ENCODE assay signal across 8 cellular contexts in genomic region chr12:68612245-68612644, GRCh38. TPM values are rescaled to one million over a fixed set of nuclear protein-coding genes. Genes with fewer than 3 reads are reported as not detected.
DNase-seq lines count a peak whose midpoint lies in the region; ATAC-seq and TF ChIP-seq lines count a peak whose summit lies in the region.

No MANE protein-coding gene starts in this region.

- H3K4me3 ChIP-seq in AG04449 (ENCODE audit: low read depth, low read length) (peak overlapping the region; percentile 84), mammary epithelial cell (replicated peaks in 1 of 3; ENCODE audit: insufficient read depth in 1 of 3, low read depth in 2 of 3, low read length in 3 of 3) (peak overlapping the region; percentile 67 to 100 (median 99)), mucosa of stomach (ENCODE audit: low read length) (peak overlapping the region; percentile 79), neuronal stem cell (ENCODE audit: low read length in 2 of 2) (peak overlapping the region in 1 of 2 donors; percentile 55)
- peak overlapping the region; percentile 91 for H3K4me3 ChIP-seq in Jurkat, Clone E6-1 (ENCODE audit: low read length)

- dilution Hi-C loops in mammary epithelial cell (cut with HindIII; ENCODE audit: low sequenced_read_pairs), result no loop called here

- intact Hi-C loops in mammary epithelial cell (cut with micrococcal nuclease), result no loop called here

- H3K9ac ChIP-seq in mammary epithelial cell (ENCODE audit: insufficient read depth, low read length) (peak overlapping the region; percentile 99), mucosa of stomach (ENCODE audit: low read length) (peak overlapping the region; percentile 99), neuronal stem cell (ENCODE audit: low read depth, low read length, poor library complexity) (no peak overlapping the region)

- H3K27me3 ChIP-seq in mammary epithelial cell (ENCODE audit: insufficient read depth, low read length), result no peaks in the 10 kb centered on the region
- no peaks in the 10 kb centered on the region for H3K27me3 ChIP-seq in mucosa of stomach (ENCODE audit: control insufficient read depth, insufficient read depth, low read length)
- H3K27me3 ChIP-seq in neuronal stem cell (ENCODE audit: control insufficient read depth in 3 of 3, insufficient read depth in 3 of 3, low read depth in 1 of 3, low read length in 3 of 3), result no peaks in the 10 kb centered on the region

- POLR2A ChIA-PET in AG04449 (lab: Yijun Ruan, JAX), result interaction anchor here (0.7 to 1.1 kb wide), 2 partner anchors 10 to 75 kb away, joined by 4 read pairs; partner anchors contain the start of gene NUP107
- POLR2A ChIA-PET in RWPE1 (lab: Yijun Ruan, JAX; ENCODE audit: low non-redundant PET), result no interaction called here

- 3% methylated on average over 5 of the region's 5 CpGs for WGBS in mammary epithelial cell (ENCODE audit: low coverage, missing lambda C conversion rate)
- WGBS in neuronal stem cell (ENCODE audit: extremely low coverage in 2 of 2, insufficient read length in 2 of 2, insufficient replicate concordance in 1 of 2), 2 donors, result no CpG with 5 or more reads among the region's 5 CpGs

- in situ Hi-C loops in mammary epithelial cell (cut with MboI; ENCODE audit: low sequenced_read_pairs in 2 of 2), result loop anchor here in 1 of 2 donors (25.0 kb wide), 1 partner anchor 250 kb away; no protein-coding TSS in a partner anchor

- peaks cover 66% of the 10 kb centered on the region for H3K79me2 ChIP-seq in mammary epithelial cell (ENCODE audit: insufficient read depth, low read length)

- no peak overlapping the region for H4K91ac ChIP-seq in neuronal stem cell (ENCODE audit: low read depth, low read length, poor library complexity)

- H4K20me1 ChIP-seq in mammary epithelial cell (ENCODE audit: insufficient read depth, low read length), result peaks cover 12% of the 10 kb centered on the region

- H3K18ac ChIP-seq in neuronal stem cell (ENCODE audit: low read length), result no peak overlapping the region

- H3K4me2 ChIP-seq in mammary epithelial cell (ENCODE audit: insufficient read depth, low read depth, low read length) (peak overlapping the region; percentile 95), neuronal stem cell (ENCODE audit: insufficient read depth, low read length, poor library complexity, severe bottlenecking) (no peak overlapping the region)

- no peak overlapping the region for H4K8ac ChIP-seq in neuronal stem cell (ENCODE audit: low read depth, low read length)

- H3K4me1 ChIP-seq in mammary epithelial cell (ENCODE audit: insufficient read depth, low read length) (peaks cover 40% of the 10 kb centered on the region), mucosa of stomach (ENCODE audit: control insufficient read depth, insufficient read depth, low read length) (peaks cover 33% of the 10 kb centered on the region), neuronal stem cell (ENCODE audit: control insufficient read depth in 2 of 2, insufficient read depth in 1 of 2, low read depth in 1 of 2, low read length in 2 of 2) (peaks cover 3 to 4% of the 10 kb centered on the region in 2 donors)

- H2BK120ac ChIP-seq in neuronal stem cell (ENCODE audit: low read depth, low read length), result no peak overlapping the region

- no peak overlapping the region for H3K4ac ChIP-seq in neuronal stem cell (ENCODE audit: low read length)

- no peak overlapping the region for H3K14ac ChIP-seq in neuronal stem cell (ENCODE audit: low read length)

- no peak overlapping the region for H2AK5ac ChIP-seq in neuronal stem cell (ENCODE audit: low read depth, low read length)

- CTCF ChIA-PET in AG04449 (lab: Yijun Ruan, JAX), result interaction anchor here (0.9 to 2.8 kb wide), 4 partner anchors 10 to 253 kb away, joined by 3 to 10 read pairs (median 6); no protein-coding TSS in a partner anchor
- CTCF ChIA-PET in mammary epithelial cell (lab: Charles Lee; ENCODE audit: low non-redundant PET), result no interaction called here
- CTCF ChIA-PET in RWPE1 (lab: Yijun Ruan, JAX), result interaction anchor here (0.7 kb wide), 1 partner anchor 164 kb away, joined by 3 read pairs; no protein-coding TSS in a partner anchor

- no peak overlapping the region for H2AFZ ChIP-seq in mammary epithelial cell (ENCODE audit: low read depth, low read length)
- H2AFZ ChIP-seq in neuronal stem cell (ENCODE audit: low read length), result no peak overlapping the region

- peaks cover 2% of the 10 kb centered on the region for H3K79me1 ChIP-seq in neuronal stem cell (ENCODE audit: low read depth, low read length)

- no peak overlapping the region for H2BK12ac ChIP-seq in neuronal stem cell (ENCODE audit: low read length)

- H3K36me3 ChIP-seq in mammary epithelial cell (ENCODE audit: insufficient read depth, low read length) (peaks cover 4% of the 10 kb centered on the region), mucosa of stomach (ENCODE audit: control insufficient read depth, insufficient read depth, low read length) (no peaks in the 10 kb centered on the region), neuronal stem cell (replicated peaks in 1 of 2; ENCODE audit: control insufficient read depth in 2 of 2, insufficient read depth in 2 of 2, low read length in 2 of 2) (peaks cover 0 to 18% of the 10 kb centered on the region in 2 donors)

- H3K23ac ChIP-seq in neuronal stem cell (ENCODE audit: low read depth, low read length, poor library complexity), result no peak overlapping the region

- no peak for TF ChIP-seq CTCF in AG04449 (IDR thresholded peaks at IDR 0.05; ENCODE audit: insufficient read depth, low read length, missing control alignments)
- no peak for TF ChIP-seq CTCF in mammary epithelial cell (conservative IDR thresholded peaks at IDR 0.05 in 1 of 2, IDR thresholded peaks at IDR 0.05 in 1 of 2; ENCODE audit: extremely low read depth in 1 of 2, insufficient read depth in 1 of 2, low read depth in 1 of 2, low read length in 2 of 2)
- TF ChIP-seq CTCF in RWPE1 (conservative IDR thresholded peaks at IDR 0.05; ENCODE audit: low read depth), result no peak

- no peak overlapping the region for H2BK15ac ChIP-seq in neuronal stem cell (ENCODE audit: low read length)

- ATAC-seq in HG03196 (IDR thresholded peaks at IDR 0.05; ENCODE audit: unreplicated experiment), result no peak

- no peak overlapping the region for H2BK5ac ChIP-seq in neuronal stem cell (ENCODE audit: low read length)

- H3K27ac ChIP-seq in mammary epithelial cell (ENCODE audit: insufficient read depth, low read depth, low read length) (peak overlapping the region; percentile 96), neuronal stem cell (replicated peaks; ENCODE audit: low read length) (no peak overlapping the region), RWPE1 (no peak overlapping the region)

- DNase-seq in AG04449 (ENCODE audit: low read depth, low spot score) (no peak), mammary epithelial cell (peak; percentile 60), NCI-H1048 (lab: John Stamatoyannopoulos, UW) (no peak), neuronal stem cell (ENCODE audit: low spot score) (no peak), RWPE1 (ENCODE audit: low spot score) (no peak)
- DNase-seq in Jurkat, Clone E6-1 (ENCODE audit: low read depth, low spot score), result no peak

- no peaks in the 10 kb centered on the region for H3K9me3 ChIP-seq in mammary epithelial cell (replicated peaks; ENCODE audit: insufficient read depth, low read length)
- H3K9me3 ChIP-seq in mucosa of stomach (ENCODE audit: control insufficient read depth, low read length), result no peaks in the 10 kb centered on the region
- H3K9me3 ChIP-seq in neuronal stem cell (replicated peaks in 1 of 2; ENCODE audit: control insufficient read depth in 2 of 2, insufficient read depth in 1 of 2, low read depth in 1 of 2, low read length in 2 of 2), result peaks cover 0 to 6% of the 10 kb centered on the region in 2 donors

- TSS peak; percentile 34 for BruUV-seq in mammary epithelial cell (replicated peaks; lab: Mats Ljungman, UMichigan)

RNA-seq across cellular contexts. Expression of gene RAP1B, which starts 1.5 kb away (rescaled TPM):
- polyA plus RNA-seq in Jurkat, Clone E6-1 (2012; ENCODE audit: insufficient read depth, insufficient read length), result 192 TPM
- total RNA-seq in mammary epithelial cell, result 100 to 1,000 TPM; 140 to 188 TPM
- polyA plus RNA-seq in mammary epithelial cell, result 175 TPM
- 53.9 TPM for polyA minus RNA-seq in mammary epithelial cell
- 125 TPM for polyA plus RNA-seq in neuronal stem cell (2013, experiment 1 of 2)
- polyA plus RNA-seq in neuronal stem cell (2013, experiment 2 of 2), result 123 TPM
